In genomic region chrX:47235691-47236103, GRCh38 we compare ENCODE assay signal across 12 cellular contexts. TPM values are rescaled to one million over a fixed set of nuclear protein-coding genes. Genes with fewer than 3 reads are reported as not detected.
A peak's percentile ranks its signal among the peaks of the same experiment; 100 is the strongest.
DNase-seq lines count a peak whose midpoint lies in the region; TF ChIP-seq lines count a peak whose summit lies in the region.
"Had no signal": no experiment of that assay in that cellular context is flagged by ENCODE, and none has a peak within 500 bp of the region (broad histone marks: within the 10 kb centered on the region; RNA-seq: fewer than 3 reads in every experiment).

No MANE protein-coding gene starts in this region.

- H3K4me3 ChIP-seq in adipocyte (ENCODE audit: low read length) (no peak overlapping the region), mesenchymal stem cell (ENCODE audit: insufficient read depth in 1 of 2, low read depth in 1 of 2, low read length in 2 of 2) (no peak overlapping the region), testis (no peak overlapping the region), trophoblast cell (ENCODE audit: low read depth, low read length) (no peak overlapping the region)

- WGBS in mesenchymal stem cell = no CpG with 5 or more reads among the region's 4 CpGs
- WGBS in testis, 2 donors = 51 to 59% methylated on average over 4 of the region's 4 CpGs
- WGBS in trophoblast cell (ENCODE audit: extremely low coverage, insufficient coverage, insufficient read length) = no CpG with 5 or more reads among the region's 4 CpGs

- no peak overlapping the region for H4K12ac ChIP-seq in trophoblast cell (ENCODE audit: low read depth, low read length)

- peaks cover 10% of the 10 kb centered on the region for H3K27me3 ChIP-seq in adipocyte (replicated peaks; ENCODE audit: control insufficient read depth, insufficient read depth, low read length)
- peaks cover 0 to 54% of the 10 kb centered on the region in 2 experiments for H3K27me3 ChIP-seq in mesenchymal stem cell (ENCODE audit: control insufficient read depth in 1 of 2, insufficient read depth in 1 of 2, low read length in 2 of 2)
- H3K27me3 ChIP-seq in testis = no peaks in the 10 kb centered on the region
- no peaks in the 10 kb centered on the region for H3K27me3 ChIP-seq in trophoblast cell (ENCODE audit: insufficient read depth, low read length)

- H3K4me3 Mint-ChIP-seq in activated naive CD4-positive, alpha-beta T cell treated with anti-CD3 and anti-CD28 coated beads for 36 hours = peak overlapping the region; percentile 65

- H2BK15ac ChIP-seq in mesenchymal stem cell (ENCODE audit: low read depth, poor library complexity, severe bottlenecking) = no peak overlapping the region

- no peaks in the 10 kb centered on the region for H3K36me3 Mint-ChIP-seq in activated naive CD4-positive, alpha-beta T cell treated with anti-CD3 and anti-CD28 coated beads for 36 hours (ENCODE audit: low read depth)

- no peaks in the 10 kb centered on the region for H3K27me3 Mint-ChIP-seq in activated naive CD4-positive, alpha-beta T cell treated with anti-CD3 and anti-CD28 coated beads for 36 hours (ENCODE audit: low read depth)

- H3K27ac ChIP-seq in mesenchymal stem cell (ENCODE audit: low read length, poor library complexity, severe bottlenecking) (no peak overlapping the region), testis (peak overlapping the region; percentile 39 to 97), trophoblast cell (ENCODE audit: low read depth, low read length) (no peak overlapping the region)
- H3K27ac ChIP-seq: HL-60 had no signal

- H3K4ac ChIP-seq in mesenchymal stem cell (ENCODE audit: low read depth in 1 of 2, low read length in 2 of 2) = no peak overlapping the region
- no peak overlapping the region for H3K4ac ChIP-seq in trophoblast cell (ENCODE audit: low read depth, low read length)

- H3K9ac ChIP-seq in adipocyte (ENCODE audit: low read length) (no peak overlapping the region), mesenchymal stem cell (ENCODE audit: low read length) (peak overlapping the region; percentile 100), trophoblast cell (ENCODE audit: low read length) (no peak overlapping the region)

- H3K23ac ChIP-seq in mesenchymal stem cell (ENCODE audit: low read length in 2 of 2) = no peak overlapping the region
- no peak overlapping the region for H3K23ac ChIP-seq in trophoblast cell (ENCODE audit: low read length)

- H2BK12ac ChIP-seq in mesenchymal stem cell (ENCODE audit: low read length in 2 of 2) = no peak overlapping the region
- H2BK12ac ChIP-seq in trophoblast cell (ENCODE audit: low read length) = no peak overlapping the region

- CTCF ChIA-PET in activated naive CD4-positive, alpha-beta T cell treated with anti-CD3 and anti-CD28 coated beads for 36 hours (lab: Charles Lee) = no interaction called here

- H2AK5ac ChIP-seq in mesenchymal stem cell (ENCODE audit: low read length, severe bottlenecking) (no peak overlapping the region), trophoblast cell (ENCODE audit: low read length) (no peak overlapping the region)

- H2AFZ ChIP-seq in mesenchymal stem cell (ENCODE audit: low read depth, low read length) (no peak overlapping the region), trophoblast cell (ENCODE audit: insufficient read depth, low read length, poor library complexity) (no peak overlapping the region)

- intact Hi-C loops in activated naive CD4-positive, alpha-beta T cell treated with anti-CD3 and anti-CD28 coated beads for 36 hours (cut with micrococcal nuclease) = loop anchor here (1.0 to 5.0 kb wide), 2 partner anchors 147 to 288 kb away; no protein-coding TSS in a partner anchor
- intact Hi-C loops in testis (cut with DNase I; ENCODE audit: low total_unique reads) = no loop called here

- peaks cover 6% of the 10 kb centered on the region for H3K4me1 ChIP-seq in adipocyte (ENCODE audit: control insufficient read depth, insufficient read depth, low read length)
- peaks cover 2% of the 10 kb centered on the region for H3K4me1 ChIP-seq in mesenchymal stem cell (ENCODE audit: control insufficient read depth, insufficient read depth, low read depth, low read length)
- H3K4me1 ChIP-seq in testis = peaks cover 3% of the 10 kb centered on the region
- H3K4me1 ChIP-seq in trophoblast cell (ENCODE audit: control insufficient read depth in 1 of 2, insufficient read depth in 2 of 2, low read length in 2 of 2) = peaks cover 0 to 5% of the 10 kb centered on the region in 2 experiments

- H3K79me1 ChIP-seq in mesenchymal stem cell (replicated peaks; ENCODE audit: low read length, poor library complexity, severe bottlenecking) (peaks cover 13% of the 10 kb centered on the region), trophoblast cell (ENCODE audit: low read length) (peaks cover 8% of the 10 kb centered on the region)

- H3K4me1 Mint-ChIP-seq in activated naive CD4-positive, alpha-beta T cell treated with anti-CD3 and anti-CD28 coated beads for 36 hours (ENCODE audit: low read depth) = peaks cover 20% of the 10 kb centered on the region

- peaks cover 5% of the 10 kb centered on the region for H3K79me2 ChIP-seq in trophoblast cell (ENCODE audit: control insufficient read depth, insufficient read depth, low read length, poor library complexity)

- TF ChIP-seq POLR2A in testis (IDR thresholded peaks at IDR 0.05) = no peak

- H3K9me3 ChIP-seq in adipocyte (ENCODE audit: control insufficient read depth, low read length) (no peaks in the 10 kb centered on the region), mesenchymal stem cell (ENCODE audit: control insufficient read depth, low read length) (peaks cover 5% of the 10 kb centered on the region), testis (no peaks in the 10 kb centered on the region), trophoblast cell (ENCODE audit: insufficient read depth, low read depth, low read length) (no peaks in the 10 kb centered on the region)

- H3K14ac ChIP-seq in mesenchymal stem cell (ENCODE audit: low read length in 2 of 2) (no peak overlapping the region), trophoblast cell (ENCODE audit: low read length) (no peak overlapping the region)

- H3K4me2 ChIP-seq in mesenchymal stem cell (ENCODE audit: low read length, poor library complexity, severe bottlenecking) (no peak overlapping the region), trophoblast cell (ENCODE audit: low read length) (no peak overlapping the region)

- no peak for DNase-seq in activated naive CD4-positive, alpha-beta T cell treated with anti-CD3 and anti-CD28 coated beads for 36 hours
- DNase-seq in activated naive CD4-positive, alpha-beta T cell treated with anti-CD3 and anti-CD28 coated beads, Interleukin-2, amount 50 U/mL, for 16 hours = no peak
- peak; percentile 7 for DNase-seq in adipocyte (ENCODE audit: low read depth)
- DNase-seq in mesenchymal stem cell = peak; percentile 86
- no peak for DNase-seq in testis
- no peak for DNase-seq in trophoblast cell
- no peak for DNase-seq in NCI-H2196 (lab: John Stamatoyannopoulos, UW; ENCODE audit: unreplicated experiment)
- no peak for DNase-seq in HPDE6-E6E7 (ENCODE audit: extremely low spot score)
- DNase-seq: kidney, NCI-H1417 treated with DMSO at 0.1 percent for 48 hours, T-helper 9 cell had no signal

- TF ChIP-seq CTCF in testis (IDR thresholded peaks at IDR 0.05) = no peak

- H3K18ac ChIP-seq in mesenchymal stem cell (ENCODE audit: low read depth in 1 of 2, low read length in 2 of 2) (no peak overlapping the region), trophoblast cell (ENCODE audit: low read length) (no peak overlapping the region)

- no peaks in the 10 kb centered on the region for H3K9me3 Mint-ChIP-seq in activated naive CD4-positive, alpha-beta T cell treated with anti-CD3 and anti-CD28 coated beads for 36 hours

- no peak overlapping the region for H4K91ac ChIP-seq in mesenchymal stem cell (ENCODE audit: low read length)
- H4K91ac ChIP-seq in trophoblast cell (ENCODE audit: low read depth, low read length) = no peak overlapping the region

- peaks cover 4% of the 10 kb centered on the region for H3K36me3 ChIP-seq in adipocyte (ENCODE audit: control insufficient read depth, insufficient read depth, low read length, severe bottlenecking)
- peaks cover 14 to 16% of the 10 kb centered on the region in 2 experiments for H3K36me3 ChIP-seq in mesenchymal stem cell (ENCODE audit: control insufficient read depth in 1 of 2, insufficient read depth in 2 of 2, low read depth in 1 of 2, low read length in 2 of 2)
- H3K36me3 ChIP-seq in testis (ENCODE audit: low read depth, missing control alignments) = no peaks in the 10 kb centered on the region
- H3K36me3 ChIP-seq in trophoblast cell (ENCODE audit: control insufficient read depth in 1 of 2, insufficient read depth in 2 of 2, low read length in 2 of 2) = peaks cover 12 to 16% of the 10 kb centered on the region in 2 experiments

- peak overlapping the region; percentile 76 for H3K27ac Mint-ChIP-seq in activated naive CD4-positive, alpha-beta T cell treated with anti-CD3 and anti-CD28 coated beads for 36 hours

- no peak overlapping the region for H2BK5ac ChIP-seq in mesenchymal stem cell (ENCODE audit: low read depth, low read length, poor library complexity, severe bottlenecking)
- H2BK5ac ChIP-seq in trophoblast cell (ENCODE audit: low read depth, low read length, poor library complexity) = no peak overlapping the region

- H2BK120ac ChIP-seq in mesenchymal stem cell (ENCODE audit: low read depth, low read length) (no peak overlapping the region), trophoblast cell (ENCODE audit: insufficient read depth, low read length, poor library complexity) (no peak overlapping the region)

- no peak overlapping the region for H4K8ac ChIP-seq in mesenchymal stem cell (ENCODE audit: low read length)
- no peak overlapping the region for H4K8ac ChIP-seq in trophoblast cell (ENCODE audit: low read depth, low read length)

RNA-seq across cellular contexts. Expression of gene USP11, which starts 2.9 kb away (rescaled TPM):
- 10 to 100 TPM; 12.2 to 12.4 TPM for total RNA-seq in activated naive CD4-positive, alpha-beta T cell treated with anti-CD3 and anti-CD28 coated beads for 36 hours
- 33.1 TPM for polyA plus RNA-seq in mesenchymal stem cell (2013, experiment 1 of 2)
- polyA plus RNA-seq in mesenchymal stem cell (2013, experiment 2 of 2) = 33.0 TPM
- total RNA-seq in testis = 100 to 1,000 TPM; 128 to 185 TPM
- polyA plus RNA-seq in testis (ENCODE audit: insufficient read depth, low read depth, low replicate concordance) = 113 TPM
- polyA plus RNA-seq in trophoblast cell (2013) = 36.7 and 37.3 TPM in 2 replicates

RNA-seq across cellular contexts. Expression of gene CDK16, which starts 17.2 kb away (rescaled TPM):
- total RNA-seq in activated naive CD4-positive, alpha-beta T cell treated with anti-CD3 and anti-CD28 coated beads for 36 hours = 10 to 100 TPM; 85.3 to 88.3 TPM
- 82.5 TPM for polyA plus RNA-seq in mesenchymal stem cell (2013, experiment 1 of 2)
- polyA plus RNA-seq in mesenchymal stem cell (2013, experiment 2 of 2) = 79.5 TPM
- 100 to 1,000 TPM; 195 to 245 TPM for total RNA-seq in testis
- 122 TPM for polyA plus RNA-seq in testis (ENCODE audit: insufficient read depth, low read depth, low replicate concordance)
- polyA plus RNA-seq in trophoblast cell (2013) = 90.6 and 94.2 TPM in 2 replicates

RNA-seq across cellular contexts. Expression of gene UBA1, which starts 42.1 kb away (rescaled TPM):
- 100 to 1,000 TPM; 246 to 251 TPM for total RNA-seq in activated naive CD4-positive, alpha-beta T cell treated with anti-CD3 and anti-CD28 coated beads for 36 hours
- polyA plus RNA-seq in mesenchymal stem cell (2013, experiment 1 of 2) = 135 TPM
- 128 TPM for polyA plus RNA-seq in mesenchymal stem cell (2013, experiment 2 of 2)
- 100 to 1,000 TPM; 243 to 338 TPM for total RNA-seq in testis
- 207 TPM for polyA plus RNA-seq in testis (ENCODE audit: insufficient read depth, low read depth, low replicate concordance)
- polyA plus RNA-seq in trophoblast cell (2013) = 138 and 139 TPM in 2 replicates

Comparison
In these comparisons a context has a peak if more than half of its experiments do, and no peak if none do; other contexts are left out.
1. DNase-seq: peak in adipocyte (single experiment) and mesenchymal stem cell (single experiment); none in activated naive CD4-positive, alpha-beta T cell treated with anti-CD3 and anti-CD28 coated beads for 36 hours (single experiment), activated naive CD4-positive, alpha-beta T cell treated with anti-CD3 and anti-CD28 coated beads, Interleukin-2, amount 50 U/mL, for 16 hours (single experiment), testis (single experiment), trophoblast cell (0 of 2), NCI-H2196 (single experiment) and HPDE6-E6E7 (single experiment).
2. H3K27ac ChIP-seq: peak in testis (2 of 2); none in mesenchymal stem cell (single experiment) and trophoblast cell (single experiment).
3. RNA of gene USP11, which starts 2.9 kb away (total RNA-seq): 128 to 185 TPM in testis; 12.2 to 12.4 TPM in activated naive CD4-positive, alpha-beta T cell treated with anti-CD3 and anti-CD28 coated beads for 36 hours; every median in the first group is over 4 times any median in the second.